Comparison of ENCODE assay signal across 22 cellular contexts in genomic region chr10:11867497-11867896, GRCh38.
"Had no signal": no experiment of that assay in that cellular context is flagged by ENCODE, and none has a peak within 500 bp of the region (broad histone marks: within the 10 kb centered on the region; RNA-seq: fewer than 3 reads in every experiment).

No MANE protein-coding gene starts in this region.

- H3K27me3 Mint-ChIP-seq: naive thymus-derived CD8-positive, alpha-beta T cell had no signal

- ATAC-seq: foreskin keratinocyte; left lobe of liver; mucosa of descending colon; naive thymus-derived CD8-positive, alpha-beta T cell; pancreas; psoas muscle; right lobe of liver had no signal

- H3K4me1 ChIP-seq: pancreas, psoas muscle had no signal

- DNase-seq: effector CD4-positive, alpha-beta T cell; endodermal cell; erythroblast; foreskin keratinocyte; kidney glomerular epithelial cell; mammary epithelial cell; mucosa of descending colon; nucleus accumbens; psoas muscle; retina; right lobe of liver; stimulated activated CD4-positive, alpha-beta T cell treated with anti-CD3 and anti-CD28 coated beads, Interleukin-2, amount 100 ng/mL, for 24 hours; stimulated activated CD4-positive, alpha-beta T cell treated with anti-CD3 and anti-CD28 coated beads, Interleukin-4, amount 100 ng/mL, for 4 hours; stimulated activated naive CD4-positive, alpha-beta T cell; stomach; substantia nigra; trophoblast cell had no signal

- H3K4me3 ChIP-seq: coronary artery, hepatocyte, mucosa of descending colon, pancreas, psoas muscle, right lobe of liver, stomach had no signal

- H3K9me3 Mint-ChIP-seq: endodermal cell; naive thymus-derived CD8-positive, alpha-beta T cell had no signal

- H3K27ac ChIP-seq: coronary artery, foreskin keratinocyte, hepatocyte, pancreas, psoas muscle, right lobe of liver, stomach had no signal

- H3K27ac Mint-ChIP-seq: endodermal cell; naive thymus-derived CD8-positive, alpha-beta T cell had no signal

- H3K4me3 Mint-ChIP-seq: endodermal cell; naive thymus-derived CD8-positive, alpha-beta T cell had no signal

- H3K27me3 ChIP-seq: foreskin keratinocyte, hepatocyte, pancreas, right lobe of liver had no signal

- H3K9me3 ChIP-seq: mucosa of descending colon, pancreas, psoas muscle, right lobe of liver, stomach had no signal

- H3K4me2 ChIP-seq: hepatocyte had no signal
